ENCODE assay signal across 1 cellular context in genomic region chrX:129954804-129955203, GRCh38.
A peak's percentile ranks its signal among the peaks of the same experiment; 100 is the strongest.
TF ChIP-seq lines count a peak whose summit lies in the region.

No MANE protein-coding gene starts in this region.

TF ChIP-seq in HepG2, 621 proteins besides CTCF, POLR2A, EP300 and RAD21:
- TF ChIP-seq NR2F1 (CRISPR knock-in tag; IDR thresholded peaks at IDR 0.05) (peak in 1 of 2 experiments; percentile 37; a peak in 1 of 4 replicates), GFI1 (CRISPR knock-in tag; IDR thresholded peaks at IDR 0.05; ENCODE audit: borderline replicate concordance) (peak; percentile 88), FOXC1 (CRISPR knock-in tag; IDR thresholded peaks at IDR 0.05; ENCODE audit: borderline replicate concordance) (no peak)
